In genomic region chr4:87912164-87913004, GRCh38 we compare ENCODE assay signal across 1 cellular context.
TF ChIP-seq lines count a peak whose summit lies in the region.

No MANE protein-coding gene starts in this region.

TF ChIP-seq in liver, 16 proteins besides CTCF, POLR2A, EP300 and RAD21 (continued from another document):
- TF ChIP-seq REST (IDR thresholded peaks at IDR 0.05) (peak; percentile 25), SP1 (IDR thresholded peaks at IDR 0.05) (peak; percentile 70)
TF ChIP-seq in liver: peak in this region for 9.
